13 cellular contexts compared by ENCODE assay signal in the genomic region with DNA sequence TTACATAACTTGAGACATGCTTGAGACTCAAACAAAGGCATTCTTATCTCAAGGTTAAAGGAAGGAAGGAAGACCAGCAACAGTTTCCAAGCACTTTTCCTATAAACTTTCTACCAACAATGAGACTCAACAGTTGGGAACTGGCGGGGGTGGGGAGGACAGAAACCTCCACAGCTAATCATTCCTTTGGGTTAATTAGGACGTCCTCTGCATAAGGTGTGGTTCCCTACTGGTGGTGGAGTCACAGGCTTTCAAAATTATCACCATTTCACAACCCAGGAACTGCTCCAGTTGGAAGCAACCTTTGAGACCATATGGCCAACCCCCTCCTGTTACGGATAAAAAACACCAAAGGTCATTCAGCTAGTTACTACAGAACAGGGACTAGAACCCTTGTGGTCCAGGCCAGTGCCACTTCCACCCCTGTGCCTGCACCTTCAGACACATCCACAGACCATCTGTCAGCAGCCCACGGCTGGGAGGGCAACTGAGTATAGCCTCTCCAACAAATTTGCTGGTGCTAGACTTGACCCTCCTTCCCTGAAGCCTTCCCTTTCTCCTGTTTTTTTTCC. TPM values are rescaled to one million over a fixed set of nuclear protein-coding genes. Genes with fewer than 3 reads are reported as not detected.
DNase-seq lines count a peak whose midpoint lies in the region; ATAC-seq and TF ChIP-seq lines count a peak whose summit lies in the region.
"Had no signal": no experiment of that assay in that cellular context is flagged by ENCODE, and none has a peak within 500 bp of the region (broad histone marks: within the 10 kb centered on the region; RNA-seq: fewer than 3 reads in every experiment).

No MANE protein-coding gene starts in this region.

- H4K20me1 ChIP-seq in GM23338 (replicated peaks; ENCODE audit: insufficient read depth) (no peaks in the 10 kb centered on the region), hepatocyte (ENCODE audit: insufficient read depth, poor library complexity, severe bottlenecking) (no peaks in the 10 kb centered on the region)

- H3F3A ChIP-seq in GM23338 (replicated peaks; ENCODE audit: low read depth) = no peaks in the 10 kb centered on the region

- intact Hi-C loops in sciatic nerve (cut with DNase I) = no loop called here

- H3K36me3 ChIP-seq in GM23338 (ENCODE audit: insufficient read depth) = peaks cover 10% of the 10 kb centered on the region; the same call in 1 of the 2 replicates
- no peaks in the 10 kb centered on the region for H3K36me3 ChIP-seq in hepatocyte (replicated peaks; ENCODE audit: insufficient read depth, low read depth)

- 76% methylated on average over 4 of the region's 4 CpGs for WGBS in hepatocyte (ENCODE audit: low lambda C conversion rate, missing lambda C conversion rate)

- H3K9me3 Mint-ChIP-seq in GM23338 = peaks cover 44% of the 10 kb centered on the region

- TF ChIP-seq CTCF in GM23338 (conservative IDR thresholded peaks at IDR 0.05; ENCODE audit: low read depth in 2 of 2) (no peak), hepatocyte (IDR thresholded peaks at IDR 0.05; ENCODE audit: poor library complexity) (no peak), foreskin fibroblast (IDR thresholded peaks at IDR 0.05; ENCODE audit: low read depth, low read length) (no peak)

- H3K27ac ChIP-seq in GM23338 (ENCODE audit: low read depth) (no peak overlapping the region), caudate nucleus (ENCODE audit: low read depth, low read length) (peak overlapping the region; percentile 76), hepatocyte (peak overlapping the region; percentile 51)

- peak; percentile 53 for ATAC-seq in GM23338
- peak; percentile 56 for ATAC-seq in sciatic nerve
- no peak for ATAC-seq in GM18867 (IDR thresholded peaks at IDR 0.05; ENCODE audit: unreplicated experiment)

- peaks cover 32% of the 10 kb centered on the region for H3K4me1 Mint-ChIP-seq in GM23338
- H3K4me1 Mint-ChIP-seq: activated naive CD8-positive, alpha-beta T cell treated with anti-CD3 and anti-CD28 coated beads, Interleukin-2, amount 10 ng/mL, durations not matched to agents 7 days and 5 days had no signal

- H3K4me3 Mint-ChIP-seq in GM23338 = no peak overlapping the region
- H3K4me3 Mint-ChIP-seq: activated naive CD8-positive, alpha-beta T cell treated with anti-CD3 and anti-CD28 coated beads, Interleukin-2, amount 10 ng/mL, durations not matched to agents 7 days and 5 days; T-helper 2 cell treated with Interferon-gamma antibody and Interleukin-4, amounts not matched to agents 5 μg/mL and 100 μg/mL, for 36 hours had no signal

- no peak overlapping the region for H3K4me3 ChIP-seq in GM23338
- no peak overlapping the region for H3K4me3 ChIP-seq in hepatocyte
- no peak overlapping the region for H3K4me3 ChIP-seq in foreskin fibroblast (ENCODE audit: low read depth in 1 of 2, low read length in 2 of 2)

- H3K79me2 ChIP-seq in GM23338 (replicated peaks; ENCODE audit: insufficient read depth) (no peaks in the 10 kb centered on the region), hepatocyte (no peaks in the 10 kb centered on the region)

- H3K9me3 ChIP-seq in hepatocyte (ENCODE audit: low read depth) = peaks cover 3% of the 10 kb centered on the region

- H3K4me2 ChIP-seq in GM23338 (no peak overlapping the region), hepatocyte (no peak overlapping the region)

- no peak for DNase-seq in GM23338 (ENCODE audit: low spot score)
- DNase-seq in caudate nucleus (lab: John Stamatoyannopoulos, UW) = peak in 2 of 61 donors; percentile 2 to 8
- DNase-seq in hepatocyte (ENCODE audit: low spot score) = peak; percentile 47
- DNase-seq in sciatic nerve (ENCODE audit: low spot score) = no peak
- DNase-seq in foreskin fibroblast = no peak
- DNase-seq in dedifferentiated amniotic fluid mesenchymal stem cell (ENCODE audit: extremely low spot score) = no peak
- no peak for DNase-seq in NCI-H146 treated with DMSO at 0.1 percent for 48 hours (lab: John Stamatoyannopoulos, UW; ENCODE audit: unreplicated experiment)
- DNase-seq: activated naive CD8-positive, alpha-beta T cell treated with anti-CD3 and anti-CD28 coated beads, Interleukin-2, amount 10 ng/mL, durations not matched to agents 7 days and 5 days; DND-41; effector CD4-positive, alpha-beta T cell; NCI-H446 treated with DMSO at 0.1 percent for 48 hours had no signal

- peak overlapping the region; percentile 63; the same call in 1 of the 2 replicates for H3K27ac Mint-ChIP-seq in GM23338
- H3K27ac Mint-ChIP-seq: activated naive CD8-positive, alpha-beta T cell treated with anti-CD3 and anti-CD28 coated beads, Interleukin-2, amount 10 ng/mL, durations not matched to agents 7 days and 5 days; T-helper 2 cell treated with Interferon-gamma antibody and Interleukin-4, amounts not matched to agents 5 μg/mL and 100 μg/mL, for 36 hours had no signal

- H3K9me2 ChIP-seq in GM23338 (ENCODE audit: insufficient read depth) (peaks cover 3% of the 10 kb centered on the region; the same call in 1 of the 2 replicates), hepatocyte (replicated peaks; ENCODE audit: insufficient read depth) (no peaks in the 10 kb centered on the region)

- H3K36me3 Mint-ChIP-seq in GM23338 (ENCODE audit: low read depth) = peaks cover 31% of the 10 kb centered on the region
- H3K36me3 Mint-ChIP-seq: activated naive CD8-positive, alpha-beta T cell treated with anti-CD3 and anti-CD28 coated beads, Interleukin-2, amount 10 ng/mL, durations not matched to agents 7 days and 5 days had no signal

- H3K4me1 ChIP-seq in GM23338 (ENCODE audit: insufficient read depth) (peaks cover 20% of the 10 kb centered on the region; the same call in 1 of the 2 replicates), hepatocyte (ENCODE audit: insufficient read depth) (peaks cover 10% of the 10 kb centered on the region)

- H2AFZ ChIP-seq in GM23338 (peak overlapping the region; percentile 0; the same call in 1 of the 2 replicates), hepatocyte (no peak overlapping the region)

- H3K27me3 Mint-ChIP-seq in GM23338 (ENCODE audit: insufficient read depth, low read depth, poor library complexity) = peaks cover 6% of the 10 kb centered on the region

- H3K27me3 ChIP-seq in GM23338 (ENCODE audit: insufficient read depth) (no peaks in the 10 kb centered on the region), hepatocyte (no peaks in the 10 kb centered on the region)

TF ChIP-seq in GM23338, 12 proteins besides CTCF, POLR2A, EP300 and RAD21:
- TF ChIP-seq STAT1 (IDR thresholded peaks at IDR 0.05; ENCODE audit: unreplicated experiment) = no peak
- TF ChIP-seq CREB1 (CRISPR knock-in tag; IDR thresholded peaks at IDR 0.05; ENCODE audit: low read depth) = no peak
TF ChIP-seq in GM23338: peak in this region for 0.

RNA-seq across cellular contexts. Expression of gene ATL2, which starts 30.1 kb away (rescaled TPM):
- total RNA-seq in GM23338 (2014; rRNA removed; shearing (Covaris generic)) = 121 and 140 TPM in 2 replicates
- polyA plus RNA-seq in GM23338 (2016; fragmentation: Nextera tagmentation; extraction: Ambion mirVana) (25.7 and 30.2 TPM in 2 replicates), hepatocyte (28.0 and 30.1 TPM in 2 replicates)
- total RNA-seq in hepatocyte (66.5 and 72.4 TPM in 2 replicates), sciatic nerve (54.5 TPM)
